9 cellular contexts compared by ENCODE assay signal in genomic region chr13:60431108-60431700, GRCh38. TPM values are rescaled to one million over a fixed set of nuclear protein-coding genes. Genes with fewer than 3 reads are reported as not detected.
DNase-seq lines count a peak whose midpoint lies in the region; ATAC-seq and TF ChIP-seq lines count a peak whose summit lies in the region.
"Had no signal": no experiment of that assay in that cellular context is flagged by ENCODE, and none has a peak within 500 bp of the region (broad histone marks: within the 10 kb centered on the region; RNA-seq: fewer than 3 reads in every experiment).

No MANE protein-coding gene starts in this region.

- H3K27ac ChIP-seq in OCI-LY1 (ENCODE audit: low read depth, low read length, poor library complexity, severe bottlenecking), result no peak overlapping the region
- H3K27ac ChIP-seq in colonic mucosa, result no peak overlapping the region
- no peak overlapping the region for H3K27ac ChIP-seq in lower lobe of right lung
- H3K27ac ChIP-seq in aorta (ENCODE audit: low read depth in 1 of 2, low read length in 2 of 2), result no peak overlapping the region
- H3K27ac ChIP-seq: BLaER1 treated with 17β-estradiol and CSF1 and Interleukin-3, amounts not matched to agents 10 nM and 100 nM had no signal

- H3K9me2 ChIP-seq in OCI-LY1 (ENCODE audit: low read depth, low read length), result no peaks in the 10 kb centered on the region

- DNase-seq in NCI-H187 treated with DMSO at 0.1 percent for 48 hours (lab: John Stamatoyannopoulos, UW), result peak; percentile 50
- DNase-seq in NCI-H187 (lab: John Stamatoyannopoulos, UW), result no peak
- peak; percentile 3 for DNase-seq in HS-5 (ENCODE audit: low read depth)
- DNase-seq in colonic mucosa, result no peak
- no peak for DNase-seq in lower lobe of right lung
- no peak for DNase-seq in aorta

- H3K4me3 ChIP-seq in OCI-LY1 (ENCODE audit: low read depth, low read length, poor library complexity, severe bottlenecking), result no peak overlapping the region
- no peak overlapping the region for H3K4me3 ChIP-seq in colonic mucosa
- H3K4me3 ChIP-seq in lower lobe of right lung, result no peak overlapping the region
- H3K4me3 ChIP-seq in aorta (ENCODE audit: low read length in 2 of 2), result no peak overlapping the region
- H3K4me3 ChIP-seq: BLaER1 treated with 17β-estradiol and CSF1 and Interleukin-3, amounts not matched to agents 10 nM and 100 nM had no signal

- ATAC-seq in GM21529 (IDR thresholded peaks at IDR 0.05; ENCODE audit: unreplicated experiment), result peak; percentile 78
- ATAC-seq in lower lobe of right lung, result peak; percentile 67 to 88
- peak; percentile 78 for ATAC-seq in aorta (ENCODE audit: low FRiP score)

- H3K9ac ChIP-seq in OCI-LY1 (ENCODE audit: low read length) (no peak overlapping the region), colonic mucosa (ENCODE audit: low read depth in 2 of 2, low read length in 2 of 2) (no peak overlapping the region)
- H3K9ac ChIP-seq: BLaER1 treated with 17β-estradiol and CSF1 and Interleukin-3, amounts not matched to agents 10 nM and 100 nM had no signal

- H2AFZ ChIP-seq in OCI-LY1 (ENCODE audit: low read length), result no peak overlapping the region

- intact Hi-C loops in colonic mucosa (cut with DNase I) (no loop called here), lower lobe of right lung (cut with DNase I) (no loop called here), aorta (cut with DNase I) (loop anchor here in 1 of 2 donors (5.0 kb wide), 1 partner anchor 34 kb away; the partner anchor contains the start of gene TDRD3)

- no peaks in the 10 kb centered on the region for H3K79me2 ChIP-seq in OCI-LY1 (ENCODE audit: insufficient read depth, low read length)

- H3K27me3 ChIP-seq in OCI-LY1 (ENCODE audit: insufficient read depth, low read length) (no peaks in the 10 kb centered on the region), colonic mucosa (no peaks in the 10 kb centered on the region), lower lobe of right lung (ENCODE audit: low read depth) (no peaks in the 10 kb centered on the region), aorta (ENCODE audit: control insufficient read depth in 1 of 2, insufficient read depth in 2 of 2, low read length in 1 of 2) (no peaks in the 10 kb centered on the region)
- H3K27me3 ChIP-seq: BLaER1 treated with 17β-estradiol and CSF1 and Interleukin-3, amounts not matched to agents 10 nM and 100 nM had no signal

- H3K36me3 ChIP-seq in OCI-LY1 (ENCODE audit: insufficient read depth, low read length), result no peaks in the 10 kb centered on the region
- no peaks in the 10 kb centered on the region for H3K36me3 ChIP-seq in colonic mucosa
- no peaks in the 10 kb centered on the region for H3K36me3 ChIP-seq in lower lobe of right lung
- no peaks in the 10 kb centered on the region for H3K36me3 ChIP-seq in aorta (ENCODE audit: control insufficient read depth in 1 of 2, insufficient read depth in 2 of 2, low read length in 1 of 2)
- H3K36me3 ChIP-seq: BLaER1 treated with 17β-estradiol and CSF1 and Interleukin-3, amounts not matched to agents 10 nM and 100 nM had no signal

- TF ChIP-seq CTCF in OCI-LY1 (IDR thresholded peaks at IDR 0.05; ENCODE audit: low read length) (peak; percentile 84), colonic mucosa (IDR thresholded peaks at IDR 0.05) (peak; percentile 86), lower lobe of right lung (IDR thresholded peaks at IDR 0.05) (peak; percentile 93)

- H3K4me2 ChIP-seq in OCI-LY1 (ENCODE audit: low read length), result no peak overlapping the region
- H3K4me2 ChIP-seq: BLaER1 treated with 17β-estradiol and CSF1 and Interleukin-3, amounts not matched to agents 10 nM and 100 nM had no signal

- H4K20me1 ChIP-seq in OCI-LY1 (ENCODE audit: insufficient read depth, low read length), result no peaks in the 10 kb centered on the region

- H3K9me3 ChIP-seq in OCI-LY1 (ENCODE audit: low read length) (no peaks in the 10 kb centered on the region), colonic mucosa (no peaks in the 10 kb centered on the region), lower lobe of right lung (no peaks in the 10 kb centered on the region), aorta (ENCODE audit: control insufficient read depth, low read length) (no peaks in the 10 kb centered on the region)

- no peaks in the 10 kb centered on the region for H3K4me1 ChIP-seq in OCI-LY1 (ENCODE audit: insufficient read depth, low read length, severe bottlenecking)
- no peaks in the 10 kb centered on the region for H3K4me1 ChIP-seq in colonic mucosa
- H3K4me1 ChIP-seq in lower lobe of right lung, result no peaks in the 10 kb centered on the region
- H3K4me1 ChIP-seq in aorta (ENCODE audit: control insufficient read depth in 1 of 2, insufficient read depth in 2 of 2, low read length in 2 of 2), result no peaks in the 10 kb centered on the region
- H3K4me1 ChIP-seq: BLaER1 treated with 17β-estradiol and CSF1 and Interleukin-3, amounts not matched to agents 10 nM and 100 nM had no signal

- H3F3A ChIP-seq in OCI-LY1 (ENCODE audit: insufficient read depth, low read length), result no peaks in the 10 kb centered on the region

RNA-seq across cellular contexts. Expression of gene TDRD3, which starts 34.2 kb away (rescaled TPM):
- total RNA-seq in colonic mucosa (10 to 100 TPM; 21.0 to 25.9 TPM), lower lobe of right lung (27.0 TPM), aorta (10 to 100 TPM; 31.0 to 44.3 TPM)
- polyA plus RNA-seq in aorta, result 10 to 100 TPM in 1 of 2 donors, 1 to 10 TPM in 1; 9.3 to 15.8 TPM

Comparison
In these comparisons a context has a peak if more than half of its experiments do, and no peak if none do; other contexts are left out.
1. DNase-seq: peak in NCI-H187 treated with DMSO at 0.1 percent for 48 hours (single experiment) and HS-5 (single experiment); none in NCI-H187 (0 of 2), colonic mucosa (single experiment), lower lobe of right lung (single experiment) and aorta (0 of 2).
2. Peak in every context shown above with its lines, with median percentiles within 50 percentile points of each other: ATAC-seq and CTCF ChIP-seq.